8 cellular contexts compared by ENCODE assay signal in the genomic region with DNA sequence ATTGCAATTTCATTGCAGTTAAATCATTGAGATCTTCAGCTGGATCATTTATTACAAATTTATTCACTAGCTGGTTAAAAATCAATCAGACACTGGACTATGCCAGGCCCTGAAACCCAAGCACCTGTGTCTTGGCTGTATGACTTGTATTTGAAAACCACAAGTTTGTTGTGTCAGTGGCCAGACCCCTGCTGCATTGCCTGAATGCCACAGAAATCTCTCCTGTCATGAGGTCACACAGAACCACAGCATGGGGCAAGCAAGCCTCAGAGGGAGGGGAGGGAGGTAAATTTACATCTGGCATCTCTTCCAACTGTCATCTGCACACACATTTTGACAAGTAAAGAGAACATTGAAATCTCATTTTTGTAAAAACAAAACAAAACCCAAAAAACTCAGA.
DNase-seq lines count a peak whose midpoint lies in the region; ATAC-seq and TF ChIP-seq lines count a peak whose summit lies in the region.

No MANE protein-coding gene starts in this region.

- H3K9me3 ChIP-seq in GM23248 (ENCODE audit: low read depth), result no peaks in the 10 kb centered on the region
- no peaks in the 10 kb centered on the region for H3K9me3 ChIP-seq in osteoblast (ENCODE audit: low read depth, low read length)

- no peaks in the 10 kb centered on the region for H4K20me1 ChIP-seq in KMS-11 (ENCODE audit: insufficient read depth)
- H4K20me1 ChIP-seq in GM23248 (ENCODE audit: insufficient read depth), result no peaks in the 10 kb centered on the region
- no peaks in the 10 kb centered on the region for H4K20me1 ChIP-seq in osteoblast (ENCODE audit: insufficient read depth, low read length)

- in situ Hi-C loops in GM23248 (cut with MboI), result no loop called here

- H3K27ac ChIP-seq in KMS-11 (peak overlapping the region; percentile 97), GM23248 (no peak overlapping the region), osteoblast (ENCODE audit: low read depth, low read length) (no peak overlapping the region)

- H3K27me3 ChIP-seq in H7 (ENCODE audit: control insufficient read depth, insufficient read depth, low read length) (no peaks in the 10 kb centered on the region), KMS-11 (ENCODE audit: insufficient read depth, low read depth) (no peaks in the 10 kb centered on the region), GM23248 (replicated peaks; ENCODE audit: insufficient read depth) (no peaks in the 10 kb centered on the region), osteoblast (ENCODE audit: insufficient read depth, low read length) (no peaks in the 10 kb centered on the region)

- H3K79me2 ChIP-seq in KMS-11 (ENCODE audit: insufficient read depth, low read depth) (no peaks in the 10 kb centered on the region), GM23248 (ENCODE audit: insufficient read depth) (no peaks in the 10 kb centered on the region), osteoblast (ENCODE audit: insufficient read depth, low read length) (no peaks in the 10 kb centered on the region)

- H3K9ac ChIP-seq in KMS-11 (peak overlapping the region; percentile 75), GM23248 (no peak overlapping the region)

- ATAC-seq in GM18517 (IDR thresholded peaks at IDR 0.05; ENCODE audit: unreplicated experiment), result peak; percentile 97

- TF ChIP-seq CTCF in KMS-11 (conservative IDR thresholded peaks at IDR 0.05; ENCODE audit: low read depth, low read length), result no peak
- TF ChIP-seq CTCF in osteoblast (IDR thresholded peaks at IDR 0.05; ENCODE audit: extremely low read depth, low read depth, low read length), result no peak

- H3F3A ChIP-seq in GM23248 (ENCODE audit: insufficient read depth), result peaks cover 28% of the 10 kb centered on the region

- H3K4me1 ChIP-seq in KMS-11 (ENCODE audit: low read depth, poor library complexity, severe bottlenecking), result peaks cover 81% of the 10 kb centered on the region
- peaks cover 27% of the 10 kb centered on the region for H3K4me1 ChIP-seq in GM23248 (ENCODE audit: insufficient read depth)
- H3K4me1 ChIP-seq in osteoblast (ENCODE audit: insufficient read depth, low read length), result peaks cover 16% of the 10 kb centered on the region

- H3K4me2 ChIP-seq in KMS-11, result peak overlapping the region; percentile 73
- H3K4me2 ChIP-seq in GM23248 (ENCODE audit: unreplicated experiment), result no peak overlapping the region
- no peak overlapping the region for H3K4me2 ChIP-seq in osteoblast (ENCODE audit: insufficient read depth, low read length)

- H3K4me3 ChIP-seq in H7 (ENCODE audit: insufficient read depth, low read depth, low read length), result no peak overlapping the region
- no peak overlapping the region for H3K4me3 ChIP-seq in KMS-11 (IDR thresholded peaks at IDR 0.05; ENCODE audit: insufficient read depth, low read depth, low read length)
- H3K4me3 ChIP-seq in GM23248, result no peak overlapping the region
- no peak overlapping the region for H3K4me3 ChIP-seq in osteoblast (ENCODE audit: insufficient read depth, low read length)

- H2AFZ ChIP-seq in KMS-11 (ENCODE audit: low read depth) (peak overlapping the region; percentile 60), GM23248 (no peak overlapping the region), osteoblast (ENCODE audit: low read length) (no peak overlapping the region)

- no peaks in the 10 kb centered on the region for H3K9me2 ChIP-seq in GM23248 (ENCODE audit: insufficient read depth)

- DNase-seq in H7 (peak; percentile 56), iris pigment epithelial cell (ENCODE audit: low read depth) (peak; percentile 70), UCSD-AML1 (lab: John Stamatoyannopoulos, UW; ENCODE audit: unreplicated experiment) (no peak), ureter (ENCODE audit: low spot score) (no peak), GM23248 (no peak), osteoblast (ENCODE audit: insufficient read length, low spot score, missing footprints) (no peak)

- H3K36me3 ChIP-seq in H7 (replicated peaks; ENCODE audit: control insufficient read depth, insufficient read depth, low read length) (no peaks in the 10 kb centered on the region), KMS-11 (ENCODE audit: insufficient read depth) (no peaks in the 10 kb centered on the region), GM23248 (ENCODE audit: low read depth) (no peaks in the 10 kb centered on the region), osteoblast (ENCODE audit: insufficient read depth, low read length) (no peaks in the 10 kb centered on the region)

Comparison
In these comparisons a context has a peak if more than half of its experiments do, and no peak if none do; other contexts are left out.
1. DNase-seq: peak in H7 (single experiment) and iris pigment epithelial cell (single experiment); none in UCSD-AML1 (single experiment), ureter (single experiment), GM23248 (single experiment) and osteoblast (single experiment).